In genomic region chr6:130978180-130978579, GRCh38 we compare ENCODE assay signal across 19 cellular contexts.
"Had no signal": no experiment of that assay in that cellular context is flagged by ENCODE, and none has a peak within 500 bp of the region (broad histone marks: within the 10 kb centered on the region; RNA-seq: fewer than 3 reads in every experiment).

No MANE protein-coding gene starts in this region.

- H3K27me3 Mint-ChIP-seq: naive thymus-derived CD8-positive, alpha-beta T cell had no signal

- ATAC-seq: esophagus mucosa; mucosa of descending colon; naive thymus-derived CD8-positive, alpha-beta T cell had no signal

- H3K36me3 ChIP-seq: neural progenitor cell, ovary, suprapubic skin, tibial artery, upper lobe of left lung, uterus had no signal

- H3K27me3 ChIP-seq: dorsolateral prefrontal cortex, neural progenitor cell, ovary, suprapubic skin, tibial artery, upper lobe of left lung, uterus had no signal

- H3K4me1 ChIP-seq: tibial artery had no signal

- H3K4me3 Mint-ChIP-seq: naive thymus-derived CD8-positive, alpha-beta T cell; neural progenitor cell had no signal

- DNase-seq: cortex of kidney; dorsolateral prefrontal cortex; effector CD8-positive, alpha-beta T cell; mammary epithelial cell; mucosa of descending colon; naive thymus-derived CD8-positive, alpha-beta T cell; nucleus accumbens; ovary; right cardiac atrium; small intestine; stimulated activated CD4-positive, alpha-beta T cell treated with anti-CD3 and anti-CD28 coated beads, Interleukin-12 subunit alpha, Interleukin-12 subunit beta, amount 100 ng/mL, for 4 hours; stimulated activated CD4-positive, alpha-beta T cell treated with anti-CD3 and anti-CD28 coated beads, Interleukin-2, amount 100 ng/mL, for 48 hours; stimulated activated naive CD4-positive, alpha-beta T cell treated with Interleukin-2 at 50 U/mL for 16 hours; tibial artery; upper lobe of left lung; uterus had no signal

- H3K9me3 Mint-ChIP-seq: naive thymus-derived CD8-positive, alpha-beta T cell had no signal

- H3K4me3 ChIP-seq: dorsolateral prefrontal cortex, mucosa of descending colon, neural progenitor cell, ovary, suprapubic skin, tibial artery, upper lobe of left lung, uterus had no signal

- H3K9me3 ChIP-seq: mucosa of descending colon, ovary, suprapubic skin, tibial artery, upper lobe of left lung, uterus had no signal

- H3K27ac ChIP-seq: neural progenitor cell, ovary, suprapubic skin, tibial artery, uterus had no signal
